ENCODE assay signal across 22 cellular contexts in genomic region chr1:54340876-54341275, GRCh38.
DNase-seq lines count a peak whose midpoint lies in the region; ATAC-seq and TF ChIP-seq lines count a peak whose summit lies in the region.
"Had no signal": no experiment of that assay in that cellular context is flagged by ENCODE, and none has a peak within 500 bp of the region (broad histone marks: within the 10 kb centered on the region; RNA-seq: fewer than 3 reads in every experiment).

No MANE protein-coding gene starts in this region.

- H3K4me3 Mint-ChIP-seq in brain: no peak overlapping the region
- no peak overlapping the region for H3K4me3 Mint-ChIP-seq in natural killer cell treated with Interleukin-12 subunit alpha and Interleukin-12 subunit beta and Interleukin-15 and Interleukin-18, amount 100 ng/mL, for 72 hours
- H3K4me3 Mint-ChIP-seq: activated naive CD4-positive, alpha-beta T cell treated with anti-CD3 and anti-CD28 coated beads, Interleukin-2, amount 10 ng/mL, durations not matched to agents 7 days and 5 days; CD14-positive monocyte; T-cell had no signal

- peaks cover 2% of the 10 kb centered on the region for H3K27me3 Mint-ChIP-seq in brain
- H3K27me3 Mint-ChIP-seq in natural killer cell treated with Interleukin-12 subunit alpha and Interleukin-12 subunit beta and Interleukin-15 and Interleukin-18, amount 100 ng/mL, for 72 hours: no peaks in the 10 kb centered on the region
- H3K27me3 Mint-ChIP-seq: activated naive CD4-positive, alpha-beta T cell treated with anti-CD3 and anti-CD28 coated beads, Interleukin-2, amount 10 ng/mL, durations not matched to agents 7 days and 5 days; IgD-negative memory B cell; T-cell had no signal

- DNase-seq in heart right ventricle (no peak), right atrium auricular region (ENCODE audit: low spot score) (no peak), tibial artery (no peak), lower leg skin (ENCODE audit: low spot score in 2 of 2) (no peak), kidney glomerular epithelial cell (lab: John Stamatoyannopoulos, UW) (no peak), upper lobe of right lung (no peak)
- DNase-seq in natural killer cell treated with Interleukin-12 subunit alpha and Interleukin-12 subunit beta and Interleukin-15 and Interleukin-18, amount 100 ng/mL, for 72 hours (ENCODE audit: low spot score): no peak
- DNase-seq: activated CD4-positive, alpha-beta T cell treated with anti-CD3 and anti-CD28 coated beads, Interleukin-2, amount 50 U/mL, for 1 hour; activated naive CD4-positive, alpha-beta T cell treated with anti-CD3 and anti-CD28 coated beads, Interleukin-2, amount 10 ng/mL, durations not matched to agents 7 days and 5 days; GF-D8; MG63; NCI-H146; NCI-H2171; NCI-H69; right cardiac atrium; SHP77; T-cell; testis had no signal

- H3K4me3 ChIP-seq in heart right ventricle (no peak overlapping the region), right atrium auricular region (no peak overlapping the region), tibial artery (no peak overlapping the region), lower leg skin (ENCODE audit: low read depth, poor library complexity, severe bottlenecking) (no peak overlapping the region), upper lobe of right lung (no peak overlapping the region)
- H3K4me3 ChIP-seq: GM12878, MG63, testis had no signal

- TF ChIP-seq CTCF in heart right ventricle (IDR thresholded peaks at IDR 0.05): no peak
- no peak for TF ChIP-seq CTCF in right atrium auricular region (IDR thresholded peaks at IDR 0.05)
- TF ChIP-seq CTCF in brain (conservative IDR thresholded peaks at IDR 0.05): no peak
- no peak for TF ChIP-seq CTCF in tibial artery (IDR thresholded peaks at IDR 0.05)
- no peak for TF ChIP-seq CTCF in lower leg skin (IDR thresholded peaks at IDR 0.05)
- no peak for TF ChIP-seq CTCF in upper lobe of right lung (IDR thresholded peaks at IDR 0.05)

- H3K27ac ChIP-seq in heart right ventricle (peak overlapping the region in 7 of 10 donors; percentile 13 to 49 (median 37)), right atrium auricular region (no peak overlapping the region), tibial artery (peak overlapping the region; percentile 48 to 54), upper lobe of right lung (no peak overlapping the region)

- peaks cover 93% of the 10 kb centered on the region for H3K4me1 Mint-ChIP-seq in brain
- H3K4me1 Mint-ChIP-seq in natural killer cell treated with Interleukin-12 subunit alpha and Interleukin-12 subunit beta and Interleukin-15 and Interleukin-18, amount 100 ng/mL, for 72 hours (ENCODE audit: low read depth in 2 of 2): peaks cover 46 to 62% of the 10 kb centered on the region in 2 donors

- ATAC-seq in heart right ventricle: no peak
- no peak for ATAC-seq in natural killer cell treated with Interleukin-12 subunit alpha and Interleukin-12 subunit beta and Interleukin-15 and Interleukin-18, amount 100 ng/mL, for 72 hours
- ATAC-seq in upper lobe of right lung: no peak
- ATAC-seq: GM12878, right cardiac atrium, T-cell had no signal

- 82 to 84% methylated on average over 5 of the region's 5 CpGs for WGBS in heart right ventricle, 2 donors
- 38 to 54% methylated on average over 5 of the region's 5 CpGs for WGBS in lower leg skin, 2 donors

- intact Hi-C loops in heart right ventricle (cut with DNase I): no loop called here
- intact Hi-C loops in tibial artery (cut with DNase I; ENCODE audit: low total_unique reads): no loop called here
- intact Hi-C loops in lower leg skin (cut with DNase I; ENCODE audit: low total_unique reads): no loop called here
- intact Hi-C loops in upper lobe of right lung (cut with DNase I): no loop called here

- H3K36me3 Mint-ChIP-seq in brain: peaks cover 16% of the 10 kb centered on the region
- H3K36me3 Mint-ChIP-seq in natural killer cell treated with Interleukin-12 subunit alpha and Interleukin-12 subunit beta and Interleukin-15 and Interleukin-18, amount 100 ng/mL, for 72 hours: no peaks in the 10 kb centered on the region

- H3K36me3 ChIP-seq in heart right ventricle (no peaks in the 10 kb centered on the region), right atrium auricular region (no peaks in the 10 kb centered on the region), tibial artery (peaks cover 0 to 5% (median 0%) of the 10 kb centered on the region in 3 donors), upper lobe of right lung (no peaks in the 10 kb centered on the region)
- H3K36me3 ChIP-seq: MG63 had no signal

- no peaks in the 10 kb centered on the region for H3K9me3 ChIP-seq in heart right ventricle
- no peaks in the 10 kb centered on the region for H3K9me3 ChIP-seq in right atrium auricular region
- H3K9me3 ChIP-seq in tibial artery: no peaks in the 10 kb centered on the region
- H3K9me3 ChIP-seq in upper lobe of right lung: no peaks in the 10 kb centered on the region
- H3K9me3 ChIP-seq: MG63, testis had no signal

- H3K27me3 ChIP-seq in heart right ventricle: no peaks in the 10 kb centered on the region
- no peaks in the 10 kb centered on the region for H3K27me3 ChIP-seq in right atrium auricular region
- no peaks in the 10 kb centered on the region for H3K27me3 ChIP-seq in tibial artery
- no peaks in the 10 kb centered on the region for H3K27me3 ChIP-seq in upper lobe of right lung
- H3K27me3 ChIP-seq: MG63, testis had no signal

- peaks cover 0 to 3% (median 0%) of the 10 kb centered on the region in 5 experiments for H3K9me3 Mint-ChIP-seq in brain
- no peaks in the 10 kb centered on the region for H3K9me3 Mint-ChIP-seq in natural killer cell treated with Interleukin-12 subunit alpha and Interleukin-12 subunit beta and Interleukin-15 and Interleukin-18, amount 100 ng/mL, for 72 hours
- H3K9me3 Mint-ChIP-seq: activated naive CD4-positive, alpha-beta T cell treated with anti-CD3 and anti-CD28 coated beads, Interleukin-2, amount 10 ng/mL, durations not matched to agents 7 days and 5 days; IgD-negative memory B cell; T-cell had no signal

- no peak for TF ChIP-seq POLR2A in lower leg skin (IDR thresholded peaks at IDR 0.05)

- peak overlapping the region in 3 of 5 experiments; percentile 12 to 99 (median 75) for H3K27ac Mint-ChIP-seq in brain
- peak overlapping the region; percentile 23 to 30 for H3K27ac Mint-ChIP-seq in natural killer cell treated with Interleukin-12 subunit alpha and Interleukin-12 subunit beta and Interleukin-15 and Interleukin-18, amount 100 ng/mL, for 72 hours
- H3K27ac Mint-ChIP-seq: activated naive CD4-positive, alpha-beta T cell treated with anti-CD3 and anti-CD28 coated beads, Interleukin-2, amount 10 ng/mL, durations not matched to agents 7 days and 5 days; IgD-negative memory B cell; T-cell had no signal

- peaks cover 10 to 65% (median 45%) of the 10 kb centered on the region in 9 donors for H3K4me1 ChIP-seq in heart right ventricle
- H3K4me1 ChIP-seq in right atrium auricular region: peaks cover 0 to 35% of the 10 kb centered on the region in 2 donors
- peaks cover 0 to 49% (median 30%) of the 10 kb centered on the region in 4 donors for H3K4me1 ChIP-seq in tibial artery
- H3K4me1 ChIP-seq in upper lobe of right lung: peaks cover 10% of the 10 kb centered on the region

Comparison
In these comparisons a context has a peak if more than half of its experiments do, and no peak if none do; other contexts are left out.
1. H3K27ac ChIP-seq: peak in heart right ventricle (7 of 10) and tibial artery (2 of 2); none in right atrium auricular region (0 of 2) and upper lobe of right lung (single experiment).